In genomic region chr2:148926291-148926961, GRCh38 we compare ENCODE assay signal across 9 cellular contexts. TPM values are rescaled to one million over a fixed set of nuclear protein-coding genes. Genes with fewer than 3 reads are reported as not detected.
DNase-seq lines count a peak whose midpoint lies in the region; ATAC-seq and TF ChIP-seq lines count a peak whose summit lies in the region.
"Had no signal": no experiment of that assay in that cellular context is flagged by ENCODE, and none has a peak within 500 bp of the region (broad histone marks: within the 10 kb centered on the region; RNA-seq: fewer than 3 reads in every experiment).

No MANE protein-coding gene starts in this region.

- no peak overlapping the region for H2AK5ac ChIP-seq in mesendoderm (ENCODE audit: low read length)

- peak; percentile 76 for ATAC-seq in GM21515 (IDR thresholded peaks at IDR 0.05; ENCODE audit: unreplicated experiment)
- peak; percentile 59 for ATAC-seq in stimulated activated naive CD8-positive, alpha-beta T cell treated with anti-CD3 and anti-CD28 coated beads, Interleukin-15, Interleukin-2, amounts not matched to agents 100 U/mL and 50 U/mL, for 24 hours

- H3K79me1 ChIP-seq in mesendoderm (ENCODE audit: low read length), result no peaks in the 10 kb centered on the region

- H3K27ac ChIP-seq in WERI-Rb-1 (no peak overlapping the region), cingulate gyrus (ENCODE audit: low read depth, low read length) (peak overlapping the region; percentile 96), mesendoderm (ENCODE audit: low read depth, low read length) (no peak overlapping the region)
- H3K27ac ChIP-seq: epithelial cell of prostate had no signal

- WGBS in mesendoderm (ENCODE audit: extremely low coverage, insufficient coverage, low lambda C conversion rate), result no CpG with 5 or more reads among the region's 33 CpGs

- H2BK15ac ChIP-seq in mesendoderm (replicated peaks; ENCODE audit: low read depth), result no peak overlapping the region

- peak overlapping the region; percentile 11 for H3K18ac ChIP-seq in mesendoderm (ENCODE audit: low read length)

- DNase-seq in ELR (ENCODE audit: low read depth) (peak; percentile 39), HuH-7.5 (ENCODE audit: low spot score) (peak; percentile 34), WERI-Rb-1 (peak; percentile 42), mesendoderm (peak; percentile 74), COR-L47 (lab: John Stamatoyannopoulos, UW) (no peak)
- DNase-seq in stimulated activated naive CD8-positive, alpha-beta T cell treated with anti-CD3 and anti-CD28 coated beads, Interleukin-15, Interleukin-2, amounts not matched to agents 100 U/mL and 50 U/mL, for 24 hours, result peak; percentile 51

- H3K56ac ChIP-seq in mesendoderm (ENCODE audit: low read length), result no peak overlapping the region

- peaks cover 2% of the 10 kb centered on the region for H3K4me1 ChIP-seq in mesendoderm (ENCODE audit: control insufficient read depth, low read depth, low read length)

- H2BK5ac ChIP-seq in mesendoderm (ENCODE audit: low read length), result no peak overlapping the region

- H3K4me3 ChIP-seq in WERI-Rb-1 (ENCODE audit: low read depth, low read length) (no peak overlapping the region), mesendoderm (ENCODE audit: low read length) (no peak overlapping the region)

- H3K4me2 ChIP-seq in mesendoderm (ENCODE audit: low read length), result no peak overlapping the region

- H3K4ac ChIP-seq in mesendoderm (ENCODE audit: low read depth, low read length), result no peak overlapping the region

- H4K8ac ChIP-seq in mesendoderm (ENCODE audit: low read depth, low read length), result no peak overlapping the region

- no peaks in the 10 kb centered on the region for H3K9me3 ChIP-seq in WERI-Rb-1 (ENCODE audit: severe bottlenecking)

- H4K5ac ChIP-seq in mesendoderm (ENCODE audit: low read length), result no peak overlapping the region

- H3K79me2 ChIP-seq in mesendoderm (ENCODE audit: control insufficient read depth, insufficient read depth, low read length), result no peaks in the 10 kb centered on the region

- no peak overlapping the region for H2BK120ac ChIP-seq in mesendoderm (ENCODE audit: low read depth, low read length)

- H3K27me3 ChIP-seq in WERI-Rb-1 (ENCODE audit: insufficient read depth, low read depth, severe bottlenecking) (peaks cover 16% of the 10 kb centered on the region), mesendoderm (ENCODE audit: insufficient read depth, low read length, poor library complexity) (no peaks in the 10 kb centered on the region)

- peak; percentile 70 for TF ChIP-seq CTCF in WERI-Rb-1 (IDR thresholded peaks at IDR 0.05; ENCODE audit: low read depth, low read length)

- H3K9ac ChIP-seq in mesendoderm (ENCODE audit: low read length), result no peak overlapping the region

- no peaks in the 10 kb centered on the region for H3K36me3 ChIP-seq in WERI-Rb-1
- no peaks in the 10 kb centered on the region for H3K36me3 ChIP-seq in mesendoderm (ENCODE audit: control insufficient read depth, insufficient read depth, low read length)

- H3K23ac ChIP-seq in mesendoderm (ENCODE audit: low read length), result no peak overlapping the region

RNA-seq across cellular contexts. Expression of gene KIF5C, which starts 51.4 kb away (rescaled TPM):
- 42.1 TPM for polyA plus RNA-seq in mesendoderm (2013, experiment 1 of 2)
- polyA plus RNA-seq in mesendoderm (2013, experiment 2 of 2), result 44.9 TPM
